15 cellular contexts compared by ENCODE assay signal in genomic region chr1:70033266-70033873, GRCh38.
DNase-seq lines count a peak whose midpoint lies in the region; ATAC-seq lines count a peak whose summit lies in the region.
"Had no signal": no experiment of that assay in that cellular context is flagged by ENCODE, and none has a peak within 500 bp of the region (broad histone marks: within the 10 kb centered on the region; RNA-seq: fewer than 3 reads in every experiment).

No MANE protein-coding gene starts in this region.

- CTCF ChIA-PET in activated CD8-positive, alpha-beta T cell treated with anti-CD3 and anti-CD28 coated beads, Interleukin-2, amount 10 ng/mL, durations not matched to agents 7 days and 5 days (lab: Charles Lee), result no interaction called here

- no peak overlapping the region for H3K27ac Mint-ChIP-seq in activated naive CD8-positive, alpha-beta T cell treated with anti-CD3 and anti-CD28 coated beads, Interleukin-2, amount 50 U/mL, for 24 hours
- H3K27ac Mint-ChIP-seq in activated CD8-positive, alpha-beta T cell treated with anti-CD3 and anti-CD28 coated beads, Interleukin-2, amount 10 ng/mL, durations not matched to agents 7 days and 5 days, result no peak overlapping the region
- H3K27ac Mint-ChIP-seq: memory B cell had no signal

- ATAC-seq in GM18519 (IDR thresholded peaks at IDR 0.05; ENCODE audit: low FRiP score, unreplicated experiment) (peak; percentile 76), GM21360 (IDR thresholded peaks at IDR 0.05; ENCODE audit: unreplicated experiment) (peak; percentile 81), HG02938 (IDR thresholded peaks at IDR 0.05; ENCODE audit: unreplicated experiment) (peak; percentile 70), HG03520 (IDR thresholded peaks at IDR 0.05; ENCODE audit: unreplicated experiment) (peak; percentile 81)
- no peak for ATAC-seq in activated naive CD8-positive, alpha-beta T cell treated with anti-CD3 and anti-CD28 coated beads, Interleukin-2, amount 50 U/mL, for 24 hours
- ATAC-seq in activated CD8-positive, alpha-beta T cell treated with anti-CD3 and anti-CD28 coated beads, Interleukin-2, amount 10 ng/mL, durations not matched to agents 7 days and 5 days, result no peak
- ATAC-seq: sciatic nerve had no signal

- POLR2A ChIA-PET in activated CD8-positive, alpha-beta T cell treated with anti-CD3 and anti-CD28 coated beads, Interleukin-2, amount 10 ng/mL, durations not matched to agents 7 days and 5 days (lab: Charles Lee), result interaction anchor here (0.6 kb wide), 1 partner anchor 21 kb away, joined by 3 read pairs; no protein-coding TSS in a partner anchor

- no peaks in the 10 kb centered on the region for H3K9me3 Mint-ChIP-seq in activated naive CD8-positive, alpha-beta T cell treated with anti-CD3 and anti-CD28 coated beads, Interleukin-2, amount 50 U/mL, for 24 hours
- H3K9me3 Mint-ChIP-seq in activated CD8-positive, alpha-beta T cell treated with anti-CD3 and anti-CD28 coated beads, Interleukin-2, amount 10 ng/mL, durations not matched to agents 7 days and 5 days (ENCODE audit: insufficient read depth), result no peaks in the 10 kb centered on the region

- no peaks in the 10 kb centered on the region for H3K4me1 Mint-ChIP-seq in activated naive CD8-positive, alpha-beta T cell treated with anti-CD3 and anti-CD28 coated beads, Interleukin-2, amount 50 U/mL, for 24 hours
- no peaks in the 10 kb centered on the region for H3K4me1 Mint-ChIP-seq in activated CD8-positive, alpha-beta T cell treated with anti-CD3 and anti-CD28 coated beads, Interleukin-2, amount 10 ng/mL, durations not matched to agents 7 days and 5 days (ENCODE audit: low read depth)
- H3K4me1 Mint-ChIP-seq: memory B cell had no signal

- H3K27me3 Mint-ChIP-seq in activated naive CD8-positive, alpha-beta T cell treated with anti-CD3 and anti-CD28 coated beads, Interleukin-2, amount 50 U/mL, for 24 hours, result no peaks in the 10 kb centered on the region
- no peaks in the 10 kb centered on the region for H3K27me3 Mint-ChIP-seq in activated CD8-positive, alpha-beta T cell treated with anti-CD3 and anti-CD28 coated beads, Interleukin-2, amount 10 ng/mL, durations not matched to agents 7 days and 5 days (ENCODE audit: low read depth)
- H3K27me3 Mint-ChIP-seq: memory B cell had no signal

- DNase-seq in activated naive CD8-positive, alpha-beta T cell treated with anti-CD3 and anti-CD28 coated beads, Interleukin-2, amount 50 U/mL, for 24 hours, result no peak
- no peak for DNase-seq in activated CD8-positive, alpha-beta T cell treated with anti-CD3 and anti-CD28 coated beads, Interleukin-2, amount 10 ng/mL, durations not matched to agents 7 days and 5 days
- DNase-seq in SK-N-DZ (ENCODE audit: low spot score), result no peak
- no peak for DNase-seq in NCI-H226
- DNase-seq: activated CD4-positive, alpha-beta T cell treated with anti-CD3 and anti-CD28 coated beads, Interleukin-2, amount 50 U/mL, for 1 hour; IMR-90; NCI-H1092 treated with DMSO at 0.1 percent for 48 hours; NCI-H2227 treated with DMSO at 0.1 percent for 48 hours; tibial artery had no signal

- no peak overlapping the region for H3K4me3 Mint-ChIP-seq in activated naive CD8-positive, alpha-beta T cell treated with anti-CD3 and anti-CD28 coated beads, Interleukin-2, amount 50 U/mL, for 24 hours
- no peak overlapping the region for H3K4me3 Mint-ChIP-seq in activated CD8-positive, alpha-beta T cell treated with anti-CD3 and anti-CD28 coated beads, Interleukin-2, amount 10 ng/mL, durations not matched to agents 7 days and 5 days
- H3K4me3 Mint-ChIP-seq: memory B cell had no signal

- no peaks in the 10 kb centered on the region for H3K36me3 Mint-ChIP-seq in activated naive CD8-positive, alpha-beta T cell treated with anti-CD3 and anti-CD28 coated beads, Interleukin-2, amount 50 U/mL, for 24 hours (ENCODE audit: low read depth)
- no peaks in the 10 kb centered on the region for H3K36me3 Mint-ChIP-seq in activated CD8-positive, alpha-beta T cell treated with anti-CD3 and anti-CD28 coated beads, Interleukin-2, amount 10 ng/mL, durations not matched to agents 7 days and 5 days (ENCODE audit: low read depth)
- H3K36me3 Mint-ChIP-seq: memory B cell had no signal

Comparison
In these comparisons a context has a peak if more than half of its experiments do, and no peak if none do; other contexts are left out.
1. ATAC-seq: peak in GM18519 (single experiment), GM21360 (single experiment), HG02938 (single experiment) and HG03520 (single experiment); none in activated naive CD8-positive, alpha-beta T cell treated with anti-CD3 and anti-CD28 coated beads, Interleukin-2, amount 50 U/mL, for 24 hours (single experiment) and activated CD8-positive, alpha-beta T cell treated with anti-CD3 and anti-CD28 coated beads, Interleukin-2, amount 10 ng/mL, durations not matched to agents 7 days and 5 days (single experiment).